Comparison of ENCODE assay signal across 23 cellular contexts in the genomic region with DNA sequence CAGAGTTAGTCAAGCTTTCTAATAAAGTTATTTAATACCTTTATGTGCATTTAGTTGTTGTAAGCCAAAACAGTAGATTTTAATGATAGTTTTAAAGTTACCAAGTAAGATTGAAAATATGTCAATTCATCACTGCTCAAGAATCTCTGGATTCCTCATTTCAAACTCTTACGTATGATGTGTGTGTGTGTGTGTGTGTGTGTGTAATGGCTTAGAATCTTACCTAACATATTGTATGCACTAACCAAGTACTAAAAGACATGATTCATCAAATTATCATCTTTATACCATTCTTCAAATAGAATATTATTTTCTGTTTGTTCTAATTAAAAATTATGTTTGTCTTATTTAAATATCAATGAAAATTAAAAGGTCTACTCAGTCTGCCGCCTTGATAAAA. TPM values are rescaled to one million over a fixed set of nuclear protein-coding genes. Genes with fewer than 3 reads are reported as not detected.
DNase-seq lines count a peak whose midpoint lies in the region; ATAC-seq and TF ChIP-seq lines count a peak whose summit lies in the region.
"Had no signal": no experiment of that assay in that cellular context is flagged by ENCODE, and none has a peak within 500 bp of the region (broad histone marks: within the 10 kb centered on the region; RNA-seq: fewer than 3 reads in every experiment).

No MANE protein-coding gene starts in this region.

- peaks cover 23% of the 10 kb centered on the region for H3K4me1 ChIP-seq in ACC112 (ENCODE audit: control insufficient read depth, insufficient read depth, low read length, unreplicated experiment)
- H3K4me1 ChIP-seq in foreskin keratinocyte: peaks cover 3% of the 10 kb centered on the region
- H3K4me1 ChIP-seq in left lung: no peaks in the 10 kb centered on the region
- H3K4me1 ChIP-seq: parathyroid adenoma, vagina had no signal

- DNase-seq in HFFc6 (peak; percentile 71), astrocyte of the spinal cord (ENCODE audit: low read depth, low spot score) (peak; percentile 43), foreskin keratinocyte (peak; percentile 63 to 87), left lung (no peak)
- no peak for DNase-seq in natural killer cell treated with Interleukin-12 subunit alpha and Interleukin-12 subunit beta and Interleukin-15 and Interleukin-18, amount 100 ng/mL, for 72 hours (ENCODE audit: low spot score)
- DNase-seq: activated CD4-positive, CD25-positive, alpha-beta regulatory T cell treated with anti-CD3 and anti-CD28 coated beads, Interleukin-2, amount 50 U/mL, for 72 hours; activated naive CD4-positive, alpha-beta T cell treated with anti-CD3 and anti-CD28 coated beads, Interleukin-2, amount 10 ng/mL, durations not matched to agents 7 days and 5 days; activated T-cell treated with anti-CD3 and anti-CD28 coated beads, Interleukin-2, amount 50 U/mL, for 48 hours; aorta; effector memory CD4-positive, alpha-beta T cell; GOT3; mesendoderm; naive thymus-derived CD8-positive, alpha-beta T cell; NCI-H1417; NCI-H526; SHP77 had no signal

- H3K27me3 ChIP-seq in ACC112 (ENCODE audit: insufficient read depth, low read length) (no peaks in the 10 kb centered on the region), foreskin keratinocyte (no peaks in the 10 kb centered on the region), left lung (no peaks in the 10 kb centered on the region)
- H3K27me3 ChIP-seq: vagina had no signal

- H3K36me3 Mint-ChIP-seq in HFFc6 (ENCODE audit: low read depth): peaks cover 5% of the 10 kb centered on the region; the same call in 1 of the 2 replicates
- H3K36me3 Mint-ChIP-seq in natural killer cell treated with Interleukin-12 subunit alpha and Interleukin-12 subunit beta and Interleukin-15 and Interleukin-18, amount 100 ng/mL, for 72 hours: no peaks in the 10 kb centered on the region
- H3K36me3 Mint-ChIP-seq: stimulated activated effector memory CD8-positive, alpha-beta T cell treated with anti-CD3 and anti-CD28 coated beads, Interleukin-12 subunit alpha, Interleukin-12 subunit beta, amount 100 ng/mL, for 72 hours had no signal

- intact Hi-C loops in left lung (cut with DNase I): no loop called here

- no peak overlapping the region for H2AFZ ChIP-seq in ACC112 (ENCODE audit: low read length, unreplicated experiment)
- H2AFZ ChIP-seq: parathyroid adenoma had no signal

- H3K27me3 Mint-ChIP-seq in HFFc6 (ENCODE audit: insufficient read depth): no peaks in the 10 kb centered on the region
- no peaks in the 10 kb centered on the region for H3K27me3 Mint-ChIP-seq in natural killer cell treated with Interleukin-12 subunit alpha and Interleukin-12 subunit beta and Interleukin-15 and Interleukin-18, amount 100 ng/mL, for 72 hours
- H3K27me3 Mint-ChIP-seq: activated naive CD4-positive, alpha-beta T cell treated with anti-CD3 and anti-CD28 coated beads, Interleukin-2, amount 10 ng/mL, durations not matched to agents 7 days and 5 days; naive thymus-derived CD8-positive, alpha-beta T cell had no signal

- no peaks in the 10 kb centered on the region for H3K9me3 ChIP-seq in left lung
- H3K9me3 ChIP-seq: vagina had no signal

- no peak overlapping the region for H3K27ac Mint-ChIP-seq in HFFc6
- H3K27ac Mint-ChIP-seq in natural killer cell treated with Interleukin-12 subunit alpha and Interleukin-12 subunit beta and Interleukin-15 and Interleukin-18, amount 100 ng/mL, for 72 hours: no peak overlapping the region
- H3K27ac Mint-ChIP-seq: activated naive CD4-positive, alpha-beta T cell treated with anti-CD3 and anti-CD28 coated beads, Interleukin-2, amount 10 ng/mL, durations not matched to agents 7 days and 5 days; stimulated activated effector memory CD8-positive, alpha-beta T cell treated with anti-CD3 and anti-CD28 coated beads, Interleukin-12 subunit alpha, Interleukin-12 subunit beta, amount 100 ng/mL, for 72 hours had no signal

- H3K4me3 Mint-ChIP-seq in HFFc6: no peak overlapping the region
- H3K4me3 Mint-ChIP-seq in natural killer cell treated with Interleukin-12 subunit alpha and Interleukin-12 subunit beta and Interleukin-15 and Interleukin-18, amount 100 ng/mL, for 72 hours: no peak overlapping the region
- H3K4me3 Mint-ChIP-seq: activated naive CD4-positive, alpha-beta T cell treated with anti-CD3 and anti-CD28 coated beads, Interleukin-2, amount 10 ng/mL, durations not matched to agents 7 days and 5 days; naive thymus-derived CD8-positive, alpha-beta T cell; stimulated activated effector memory CD8-positive, alpha-beta T cell treated with anti-CD3 and anti-CD28 coated beads, Interleukin-12 subunit alpha, Interleukin-12 subunit beta, amount 100 ng/mL, for 72 hours had no signal

- H3K4me3 ChIP-seq in ACC112 (ENCODE audit: low read depth, low read length) (no peak overlapping the region), astrocyte of the spinal cord (ENCODE audit: low read depth, low read length) (no peak overlapping the region), left lung (no peak overlapping the region)
- H3K4me3 ChIP-seq: vagina had no signal

- no peaks in the 10 kb centered on the region for H3K9me3 Mint-ChIP-seq in HFFc6
- H3K9me3 Mint-ChIP-seq in natural killer cell treated with Interleukin-12 subunit alpha and Interleukin-12 subunit beta and Interleukin-15 and Interleukin-18, amount 100 ng/mL, for 72 hours: no peaks in the 10 kb centered on the region
- H3K9me3 Mint-ChIP-seq: naive thymus-derived CD8-positive, alpha-beta T cell; stimulated activated effector memory CD8-positive, alpha-beta T cell treated with anti-CD3 and anti-CD28 coated beads, Interleukin-12 subunit alpha, Interleukin-12 subunit beta, amount 100 ng/mL, for 72 hours had no signal

- TF ChIP-seq CTCF in HFFc6 (IDR thresholded peaks at IDR 0.05): no peak
- TF ChIP-seq CTCF in astrocyte of the spinal cord (IDR thresholded peaks at IDR 0.05; ENCODE audit: low read depth, low read length): no peak
- no peak for TF ChIP-seq CTCF in foreskin keratinocyte (conservative IDR thresholded peaks at IDR 0.05)
- no peak for TF ChIP-seq CTCF in left lung (IDR thresholded peaks at IDR 0.05)

- no peaks in the 10 kb centered on the region for H3K79me2 ChIP-seq in ACC112 (ENCODE audit: control insufficient read depth, insufficient read depth, low read length, unreplicated experiment)
- H3K79me2 ChIP-seq: parathyroid adenoma had no signal

- H3K27ac ChIP-seq in ACC112 (ENCODE audit: low read depth, low read length) (peak overlapping the region; percentile 44), foreskin keratinocyte (no peak overlapping the region), left lung (no peak overlapping the region)
- H3K27ac ChIP-seq: C4-2B, parathyroid adenoma, vagina had no signal

- H3K36me3 ChIP-seq in ACC112 (ENCODE audit: insufficient read depth, low read length) (0 out of 2 replicates have a peak, but pooled peaks cover 3% of the 10 kb centered on the region), left lung (no peaks in the 10 kb centered on the region)
- H3K36me3 ChIP-seq: vagina had no signal

- peaks cover 24% of the 10 kb centered on the region for H3K4me1 Mint-ChIP-seq in HFFc6 (ENCODE audit: low read depth)
- H3K4me1 Mint-ChIP-seq in natural killer cell treated with Interleukin-12 subunit alpha and Interleukin-12 subunit beta and Interleukin-15 and Interleukin-18, amount 100 ng/mL, for 72 hours (ENCODE audit: low read depth in 2 of 2): peaks cover 9 to 10% of the 10 kb centered on the region in 2 donors

- ATAC-seq in foreskin keratinocyte (peak; percentile 78), HG02642 (IDR thresholded peaks at IDR 0.05; ENCODE audit: poor library complexity, unreplicated experiment) (no peak), GM18498 (IDR thresholded peaks at IDR 0.05; ENCODE audit: unreplicated experiment) (no peak), left lung (no peak)
- no peak for ATAC-seq in natural killer cell treated with Interleukin-12 subunit alpha and Interleukin-12 subunit beta and Interleukin-15 and Interleukin-18, amount 100 ng/mL, for 72 hours
- ATAC-seq: naive thymus-derived CD8-positive, alpha-beta T cell; stimulated activated effector memory CD8-positive, alpha-beta T cell treated with anti-CD3 and anti-CD28 coated beads, Interleukin-12 subunit alpha, Interleukin-12 subunit beta, amount 100 ng/mL, for 72 hours had no signal

- in situ Hi-C loops in astrocyte of the spinal cord (cut with HindIII; ENCODE audit: low sequenced_read_pairs): no loop called here

RNA-seq across cellular contexts. Expression of gene ZNF337, which starts 41.5 kb away (rescaled TPM):
- 10 to 100 TPM in 2 of 6 experiments, 1 to 10 TPM in 4; 8.2 to 11.3 (median 9.2) TPM for total RNA-seq in HFFc6 (2021; fragmentation: NEBNext Ultra II Directional; extraction: Animal tissue kit (Norgen Biotek cat#: 25700))
- total RNA-seq in foreskin keratinocyte (14.3 and 15.3 TPM in 2 replicates), left lung (10 to 100 TPM in 1 of 2 donors, 1 to 10 TPM in 1; 9.5 to 12.3 TPM)
- polyA plus RNA-seq in foreskin keratinocyte: 6.2 and 6.7 TPM in 2 replicates
- total RNA-seq in natural killer cell treated with Interleukin-12 subunit alpha and Interleukin-12 subunit beta and Interleukin-15 and Interleukin-18, amount 100 ng/mL, for 72 hours: 10 to 100 TPM; 15.3 to 21.5 TPM

Comparison
In these comparisons a context has a peak if more than half of its experiments do, and no peak if none do; other contexts are left out.
1. DNase-seq: peak in HFFc6 (single experiment), astrocyte of the spinal cord (single experiment) and foreskin keratinocyte (2 of 2); none in natural killer cell treated with Interleukin-12 subunit alpha and Interleukin-12 subunit beta and Interleukin-15 and Interleukin-18, amount 100 ng/mL, for 72 hours (single experiment) and left lung (0 of 2).